Comparison of ENCODE assay signal across 9 cellular contexts in the genomic region with DNA sequence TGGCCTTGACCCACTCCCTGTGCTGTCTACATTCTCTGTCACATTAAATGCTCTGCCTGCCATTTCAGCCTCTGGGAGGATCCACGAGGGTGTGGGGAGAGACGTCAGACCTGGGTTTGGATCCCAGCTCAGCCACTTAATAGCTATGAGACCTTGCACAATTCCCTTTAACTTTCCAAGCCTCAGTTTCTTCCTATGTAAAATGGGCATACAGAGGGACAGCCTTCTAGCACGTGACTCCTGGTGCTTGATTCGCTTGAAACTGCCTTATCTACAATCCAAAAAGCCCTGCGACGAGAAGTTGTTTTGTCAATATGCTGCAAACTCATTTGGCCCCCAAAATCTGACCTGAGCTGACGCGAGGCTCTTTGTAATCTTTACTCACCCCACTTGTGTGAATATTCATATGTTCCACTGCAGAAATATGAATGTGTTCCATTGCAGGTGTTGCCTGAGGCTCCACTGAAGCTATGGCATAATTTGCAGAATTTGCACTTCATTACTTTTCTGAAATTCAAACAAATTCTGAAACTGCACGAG. TPM values are rescaled to one million over a fixed set of nuclear protein-coding genes. Genes with fewer than 3 reads are reported as not detected.
DNase-seq lines count a peak whose midpoint lies in the region; ATAC-seq and TF ChIP-seq lines count a peak whose summit lies in the region.
"Had no signal": no experiment of that assay in that cellular context is flagged by ENCODE, and none has a peak within 500 bp of the region (broad histone marks: within the 10 kb centered on the region; RNA-seq: fewer than 3 reads in every experiment).

No MANE protein-coding gene starts in this region.

- DNase-seq in Karpas-422 (no peak), adrenal gland (no peak), posterior vena cava (ENCODE audit: low spot score) (peak; percentile 19), hepatocyte (ENCODE audit: low spot score) (no peak), NCI-H345 (lab: John Stamatoyannopoulos, UW) (no peak), NOMO-1 treated with dmso at 0.1 percent for 144 hours (lab: John Stamatoyannopoulos, UW; ENCODE audit: unreplicated experiment) (no peak)
- DNase-seq: hippocampal formation, Right ventricle myocardium superior had no signal

- H4K20me1 ChIP-seq in Karpas-422 (ENCODE audit: insufficient read depth, low read depth, low read length) = no peaks in the 10 kb centered on the region
- H4K20me1 ChIP-seq in hepatocyte (ENCODE audit: insufficient read depth, poor library complexity, severe bottlenecking) = no peaks in the 10 kb centered on the region

- H3K4me1 ChIP-seq in Karpas-422 (ENCODE audit: low read length) = peaks cover 99% of the 10 kb centered on the region
- H3K4me1 ChIP-seq in adrenal gland (replicated peaks in 1 of 2) = peaks cover 21 to 38% of the 10 kb centered on the region in 2 donors
- peaks cover 13% of the 10 kb centered on the region for H3K4me1 ChIP-seq in hepatocyte (ENCODE audit: insufficient read depth)

- H3K79me2 ChIP-seq in Karpas-422 (ENCODE audit: low read length) = peaks cover 54% of the 10 kb centered on the region
- no peaks in the 10 kb centered on the region for H3K79me2 ChIP-seq in hepatocyte

- H3K36me3 ChIP-seq in Karpas-422 (ENCODE audit: insufficient read depth, low read length) = peaks cover 46% of the 10 kb centered on the region
- H3K36me3 ChIP-seq in adrenal gland (replicated peaks in 1 of 2) = no peaks in the 10 kb centered on the region
- H3K36me3 ChIP-seq in hepatocyte (replicated peaks; ENCODE audit: insufficient read depth, low read depth) = no peaks in the 10 kb centered on the region

- H2AFZ ChIP-seq in Karpas-422 (ENCODE audit: low read length) = no peak overlapping the region
- H2AFZ ChIP-seq in hepatocyte = no peak overlapping the region

- 56 to 63% (median 61%) methylated on average over 9 of the region's 9 CpGs for WGBS in adrenal gland, 4 donors
- WGBS in hepatocyte (ENCODE audit: low lambda C conversion rate, missing lambda C conversion rate) = 82% methylated on average over 9 of the region's 9 CpGs

- H3K9me2 ChIP-seq in Karpas-422 (replicated peaks; ENCODE audit: insufficient read depth, low read length) = no peaks in the 10 kb centered on the region
- H3K9me2 ChIP-seq in hepatocyte (replicated peaks; ENCODE audit: insufficient read depth) = no peaks in the 10 kb centered on the region

- H3K4me3 ChIP-seq in Karpas-422 (ENCODE audit: low read length) (peak overlapping the region; percentile 40), adrenal gland (no peak overlapping the region), hepatocyte (no peak overlapping the region)

- H3K9ac ChIP-seq in Karpas-422 (ENCODE audit: low read length) = peak overlapping the region; percentile 79

- no peak for TF ChIP-seq POLR2A in adrenal gland (IDR thresholded peaks at IDR 0.05)

- peak overlapping the region; percentile 99 for H3K27ac ChIP-seq in Karpas-422 (ENCODE audit: low read length)
- peak overlapping the region in 4 of 5 donors; percentile 27 to 67 (median 63) for H3K27ac ChIP-seq in adrenal gland
- no peak overlapping the region for H3K27ac ChIP-seq in hepatocyte

- peak; percentile 3 for ATAC-seq in GM19455 (IDR thresholded peaks at IDR 0.05; ENCODE audit: unreplicated experiment)

- no peaks in the 10 kb centered on the region for H3K27me3 ChIP-seq in Karpas-422 (ENCODE audit: low read length)
- H3K27me3 ChIP-seq in adrenal gland = no peaks in the 10 kb centered on the region
- H3K27me3 ChIP-seq in hepatocyte = no peaks in the 10 kb centered on the region

- H3K9me3 ChIP-seq in Karpas-422 (ENCODE audit: low read length) = 0 out of 2 replicates have a peak, but pooled peaks cover 2% of the 10 kb centered on the region
- no peaks in the 10 kb centered on the region for H3K9me3 ChIP-seq in adrenal gland (replicated peaks in 1 of 3)
- no peaks in the 10 kb centered on the region for H3K9me3 ChIP-seq in hepatocyte (ENCODE audit: low read depth)

- TF ChIP-seq CTCF in adrenal gland (IDR thresholded peaks at IDR 0.05) (no peak), hepatocyte (IDR thresholded peaks at IDR 0.05; ENCODE audit: poor library complexity) (no peak)

- H3K4me2 ChIP-seq in Karpas-422 (ENCODE audit: low read depth, low read length, poor library complexity, severe bottlenecking) (peak overlapping the region; percentile 68), hepatocyte (no peak overlapping the region)

- intact Hi-C loops in adrenal gland (cut with DNase I) = no loop called here
- intact Hi-C loops in posterior vena cava (cut with DNase I) = loop anchor here in 1 of 2 donors (5.0 kb wide), 1 partner anchor 167 kb away; no protein-coding TSS in a partner anchor

RNA-seq across cellular contexts. Expression of gene TOX2, which starts 40.1 kb away (rescaled TPM):
- total RNA-seq in Karpas-422 (2014; rRNA removed; shearing (Covaris generic); ENCODE audit: low replicate concordance) = 42.9 and 54.1 TPM in 2 replicates
- total RNA-seq in adrenal gland (1 to 10 TPM in 7 of 8 donors, under 1 TPM in 1; 0.42 to 7.6 (median 2.7) TPM), posterior vena cava (1 to 10 TPM; 1.1 to 1.5 TPM), hepatocyte (0.87 and 2.8 TPM in 2 replicates)
- polyA plus RNA-seq in adrenal gland (1 to 10 TPM; 2.6 to 6.7 (median 3.3) TPM), hepatocyte (12.1 and 13.4 TPM in 2 replicates)
